Comparison of ENCODE assay signal across 23 cellular contexts in the genomic region with DNA sequence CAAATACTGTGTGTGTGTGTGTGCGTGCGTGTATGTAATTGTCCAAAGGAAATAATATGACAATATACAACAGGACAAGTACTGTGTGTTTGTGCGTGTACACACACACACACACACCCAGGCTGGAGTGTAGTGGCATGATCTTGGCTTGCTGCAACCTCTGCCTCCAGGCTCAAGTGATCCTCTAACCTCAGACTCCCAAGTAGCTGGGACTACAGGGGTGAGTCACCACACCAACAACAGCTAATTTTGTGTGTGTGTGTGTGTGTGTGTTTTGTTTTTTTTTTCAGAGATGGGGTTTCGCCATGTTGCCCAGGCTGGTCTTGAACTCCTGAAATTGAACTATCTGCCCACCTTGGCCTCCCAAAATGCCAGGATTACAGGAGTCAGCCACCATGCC.
DNase-seq lines count a peak whose midpoint lies in the region; ATAC-seq, FAIRE-seq and TF ChIP-seq lines count a peak whose summit lies in the region.
"Had no signal": no experiment of that assay in that cellular context is flagged by ENCODE, and none has a peak within 500 bp of the region (broad histone marks: within the 10 kb centered on the region; RNA-seq: fewer than 3 reads in every experiment).

No MANE protein-coding gene starts in this region.

- DNase-seq in A549 (ENCODE audit: low read depth in 1 of 2, low spot score in 1 of 2) (peak in 1 of 2 experiments; percentile 19), HFF-Myc (ENCODE audit: extremely low read depth, low read depth) (peak; percentile 2), amniotic epithelial cell (ENCODE audit: low read depth) (peak; percentile 53), fibroblast of pulmonary artery (ENCODE audit: low read depth) (peak; percentile 13), T-helper 9 cell (no peak)
- no peak for DNase-seq in activated CD8-positive, alpha-beta T cell treated with anti-CD3 and anti-CD28 coated beads for 36 hours
- DNase-seq: activated naive CD8-positive, alpha-beta T cell treated with anti-CD3 and anti-CD28 coated beads, Interleukin-2, amount 10 ng/mL, durations not matched to agents 7 days and 5 days; C1 segment of cervical spinal cord; foreskin melanocyte; kidney; lower lobe of right lung; NCI-H1694 treated with DMSO at 0.1 percent for 48 hours; NCI-H774; psoas muscle; SHP77; stimulated activated CD4-positive, alpha-beta T cell treated with anti-CD3 and anti-CD28 coated beads, Interleukin-2, amount 100 ng/mL, for 24 hours had no signal

- H3K4me1 ChIP-seq in A549 (no peaks in the 10 kb centered on the region), gastroesophageal sphincter (no peaks in the 10 kb centered on the region)
- H3K4me1 ChIP-seq: lower lobe of right lung had no signal

- H3K9me3 ChIP-seq in A549 (no peaks in the 10 kb centered on the region), gastroesophageal sphincter (no peaks in the 10 kb centered on the region)
- H3K9me3 ChIP-seq: lower lobe of right lung, psoas muscle had no signal

- H3K27ac ChIP-seq in A549 (no peak overlapping the region), gastroesophageal sphincter (no peak overlapping the region)
- H3K27ac ChIP-seq: cardiac muscle cell, lower lobe of right lung, psoas muscle, skin epidermis had no signal

- WGBS in A549 (ENCODE audit: missing lambda C conversion rate): 94% methylated on average over 4 of the region's 4 CpGs
- 89 to 96% methylated on average over 4 of the region's 4 CpGs for WGBS in gastroesophageal sphincter (ENCODE audit: low coverage in 1 of 2), 2 donors

- H3K27me3 Mint-ChIP-seq in activated CD8-positive, alpha-beta T cell treated with anti-CD3 and anti-CD28 coated beads for 36 hours: no peaks in the 10 kb centered on the region
- H3K27me3 Mint-ChIP-seq: activated naive CD8-positive, alpha-beta T cell treated with anti-CD3 and anti-CD28 coated beads, Interleukin-2, amount 10 ng/mL, durations not matched to agents 7 days and 5 days had no signal

- no peak overlapping the region for H3K4me3 Mint-ChIP-seq in activated CD8-positive, alpha-beta T cell treated with anti-CD3 and anti-CD28 coated beads for 36 hours
- H3K4me3 Mint-ChIP-seq: activated naive CD8-positive, alpha-beta T cell treated with anti-CD3 and anti-CD28 coated beads, Interleukin-2, amount 10 ng/mL, durations not matched to agents 7 days and 5 days; activated T-helper 1 cell treated with anti-CD3 and anti-CD28 coated beads, Interleukin-12 subunit alpha, Interleukin-12 subunit beta, Interleukin-2, Interleukin-4 antibody, amounts not matched to agents 30 ng/mL and 10 ng/mL and 1 ng/mL, durations not matched to agents 14 hours and 24 hours and 36 hours; stimulated activated effector memory CD8-positive, alpha-beta T cell treated with anti-CD3 and anti-CD28 coated beads, Interleukin-12 subunit alpha, Interleukin-12 subunit beta, amount 100 ng/mL, for 72 hours had no signal

- ATAC-seq in A549 (no peak), gastroesophageal sphincter (no peak), HG03432 (IDR thresholded peaks at IDR 0.05; ENCODE audit: unreplicated experiment) (no peak)
- no peak for ATAC-seq in activated CD8-positive, alpha-beta T cell treated with anti-CD3 and anti-CD28 coated beads for 36 hours
- ATAC-seq: lower lobe of right lung; psoas muscle; stimulated activated effector memory CD8-positive, alpha-beta T cell treated with anti-CD3 and anti-CD28 coated beads, Interleukin-12 subunit alpha, Interleukin-12 subunit beta, amount 100 ng/mL, for 72 hours had no signal

- TF ChIP-seq CTCF in A549 (IDR thresholded peaks at IDR 0.05): no peak
- no peak for TF ChIP-seq CTCF in HFF-Myc (IDR thresholded peaks at IDR 0.05; ENCODE audit: low read depth, low read length, missing control alignments)
- no peak for TF ChIP-seq CTCF in fibroblast of pulmonary artery (IDR thresholded peaks at IDR 0.05; ENCODE audit: low read length, missing control alignments)
- TF ChIP-seq CTCF in gastroesophageal sphincter (IDR thresholded peaks at IDR 0.05): no peak
- no peak for TF ChIP-seq CTCF in activated CD8-positive, alpha-beta T cell treated with anti-CD3 and anti-CD28 coated beads for 36 hours (IDR thresholded peaks at IDR 0.05)

- H3K4me3 ChIP-seq in A549 (no peak overlapping the region), HFF-Myc (replicated peaks; ENCODE audit: low read depth, low read length) (no peak overlapping the region), fibroblast of pulmonary artery (replicated peaks; ENCODE audit: low read depth, low read length) (no peak overlapping the region), gastroesophageal sphincter (no peak overlapping the region)
- H3K4me3 ChIP-seq: cardiac muscle cell, lower lobe of right lung, psoas muscle, skin epidermis had no signal

- POLR2A ChIA-PET in A549 (lab: Yijun Ruan, JAX): no interaction called here
- POLR2A ChIA-PET in activated CD8-positive, alpha-beta T cell treated with anti-CD3 and anti-CD28 coated beads for 36 hours (lab: Charles Lee): interaction anchor here (1.8 kb wide), 1 partner anchor 16 kb away, joined by 7 read pairs; no protein-coding TSS in a partner anchor

- H3K27ac Mint-ChIP-seq in activated CD8-positive, alpha-beta T cell treated with anti-CD3 and anti-CD28 coated beads for 36 hours: no peak overlapping the region
- H3K27ac Mint-ChIP-seq: activated T-helper 1 cell treated with anti-CD3 and anti-CD28 coated beads, Interleukin-12 subunit alpha, Interleukin-12 subunit beta, Interleukin-2, Interleukin-4 antibody, amounts not matched to agents 30 ng/mL and 10 ng/mL and 1 ng/mL, durations not matched to agents 14 hours and 24 hours and 36 hours; stimulated activated effector memory CD8-positive, alpha-beta T cell treated with anti-CD3 and anti-CD28 coated beads, Interleukin-12 subunit alpha, Interleukin-12 subunit beta, amount 100 ng/mL, for 72 hours had no signal

- FAIRE-seq in A549 (lab: Jason Lieb, UNC): no peak
- FAIRE-seq: H1, kidney had no signal

- H3K9me3 Mint-ChIP-seq in activated CD8-positive, alpha-beta T cell treated with anti-CD3 and anti-CD28 coated beads for 36 hours: no peaks in the 10 kb centered on the region
- H3K9me3 Mint-ChIP-seq: activated naive CD8-positive, alpha-beta T cell treated with anti-CD3 and anti-CD28 coated beads, Interleukin-2, amount 10 ng/mL, durations not matched to agents 7 days and 5 days; activated T-helper 1 cell treated with anti-CD3 and anti-CD28 coated beads, Interleukin-12 subunit alpha, Interleukin-12 subunit beta, Interleukin-2, Interleukin-4 antibody, amounts not matched to agents 30 ng/mL and 10 ng/mL and 1 ng/mL, durations not matched to agents 14 hours and 24 hours and 36 hours; stimulated activated effector memory CD8-positive, alpha-beta T cell treated with anti-CD3 and anti-CD28 coated beads, Interleukin-12 subunit alpha, Interleukin-12 subunit beta, amount 100 ng/mL, for 72 hours had no signal

- no peak overlapping the region for H3K4me2 ChIP-seq in A549

- H3K4me1 Mint-ChIP-seq in activated CD8-positive, alpha-beta T cell treated with anti-CD3 and anti-CD28 coated beads for 36 hours (ENCODE audit: low read depth): no peaks in the 10 kb centered on the region
- H3K4me1 Mint-ChIP-seq: activated naive CD8-positive, alpha-beta T cell treated with anti-CD3 and anti-CD28 coated beads, Interleukin-2, amount 10 ng/mL, durations not matched to agents 7 days and 5 days; stimulated activated effector memory CD8-positive, alpha-beta T cell treated with anti-CD3 and anti-CD28 coated beads, Interleukin-12 subunit alpha, Interleukin-12 subunit beta, amount 100 ng/mL, for 72 hours had no signal

- CTCF ChIA-PET in A549 (lab: Yijun Ruan, JAX): interaction anchor here (1.1 to 2.1 kb wide), 2 partner anchors 9 kb away, joined by 4 to 7 read pairs; no protein-coding TSS in a partner anchor
- CTCF ChIA-PET in activated CD8-positive, alpha-beta T cell treated with anti-CD3 and anti-CD28 coated beads for 36 hours (lab: Charles Lee): interaction anchor here (1.4 kb wide), 1 partner anchor 16 kb away, joined by 3 read pairs; no protein-coding TSS in a partner anchor

- TF ChIP-seq RAD21 in A549 (conservative IDR thresholded peaks at IDR 0.05 in 1 of 2, IDR thresholded peaks at IDR 0.05 in 1 of 2): no peak

- H3K36me3 ChIP-seq in gastroesophageal sphincter: peaks cover 6 to 85% of the 10 kb centered on the region in 2 donors

- intact Hi-C loops in activated CD8-positive, alpha-beta T cell treated with anti-CD3 and anti-CD28 coated beads for 36 hours (cut with micrococcal nuclease): no loop called here

- no peak for TF ChIP-seq POLR2A in A549 (IDR thresholded peaks at IDR 0.05; ENCODE audit: low read length)
- no peak for TF ChIP-seq POLR2A in gastroesophageal sphincter (IDR thresholded peaks at IDR 0.05)

- TF ChIP-seq EP300 in A549 (IDR thresholded peaks at IDR 0.05): no peak
- TF ChIP-seq EP300 in gastroesophageal sphincter (IDR thresholded peaks at IDR 0.05): no peak

- peaks cover 37% of the 10 kb centered on the region for H3K36me3 Mint-ChIP-seq in activated CD8-positive, alpha-beta T cell treated with anti-CD3 and anti-CD28 coated beads for 36 hours (ENCODE audit: low read depth)

- H3K27me3 ChIP-seq in gastroesophageal sphincter: no peaks in the 10 kb centered on the region
- H3K27me3 ChIP-seq: cardiac muscle cell had no signal

TF ChIP-seq in A549, 52 proteins besides CTCF, POLR2A, EP300 and RAD21:
- no peak for TF ChIP-seq HMGXB4 (CRISPR knock-in tag; IDR thresholded peaks at IDR 0.05; ENCODE audit: borderline replicate concordance)
- TF ChIP-seq RNF2 (IDR thresholded peaks at IDR 0.05; ENCODE audit: borderline replicate concordance, low read depth): no peak
- no peak for TF ChIP-seq ZFP36 (IDR thresholded peaks at IDR 0.05; ENCODE audit: borderline replicate concordance, partially characterized antibody)
- no peak for TF ChIP-seq MAZ (IDR thresholded peaks at IDR 0.05; ENCODE audit: borderline replicate concordance, low read depth, low read length)
- TF ChIP-seq FOSL2 (IDR thresholded peaks at IDR 0.05): no peak
- TF ChIP-seq FOSL2 (CRISPR knock-in tag; IDR thresholded peaks at IDR 0.05): peak; percentile 39; the same call in 1 of the 2 replicates
- no peak for TF ChIP-seq CBX8 (IDR thresholded peaks at IDR 0.05)

Comparison
In these comparisons a context has a peak if more than half of its experiments do, and no peak if none do; other contexts are left out.
1. DNase-seq: peak in HFF-Myc (single experiment), amniotic epithelial cell (single experiment) and fibroblast of pulmonary artery (single experiment); none in T-helper 9 cell (single experiment) and activated CD8-positive, alpha-beta T cell treated with anti-CD3 and anti-CD28 coated beads for 36 hours (single experiment).